ENCODE assay signal across 1 cellular context in genomic region chr1:72649974-72650373, GRCh38.
TF ChIP-seq lines count a peak whose summit lies in the region.

No MANE protein-coding gene starts in this region.

TF ChIP-seq in GM23338, 12 proteins besides CTCF, POLR2A, EP300 and RAD21 (continued from another document):
- TF ChIP-seq, protein P1, sequence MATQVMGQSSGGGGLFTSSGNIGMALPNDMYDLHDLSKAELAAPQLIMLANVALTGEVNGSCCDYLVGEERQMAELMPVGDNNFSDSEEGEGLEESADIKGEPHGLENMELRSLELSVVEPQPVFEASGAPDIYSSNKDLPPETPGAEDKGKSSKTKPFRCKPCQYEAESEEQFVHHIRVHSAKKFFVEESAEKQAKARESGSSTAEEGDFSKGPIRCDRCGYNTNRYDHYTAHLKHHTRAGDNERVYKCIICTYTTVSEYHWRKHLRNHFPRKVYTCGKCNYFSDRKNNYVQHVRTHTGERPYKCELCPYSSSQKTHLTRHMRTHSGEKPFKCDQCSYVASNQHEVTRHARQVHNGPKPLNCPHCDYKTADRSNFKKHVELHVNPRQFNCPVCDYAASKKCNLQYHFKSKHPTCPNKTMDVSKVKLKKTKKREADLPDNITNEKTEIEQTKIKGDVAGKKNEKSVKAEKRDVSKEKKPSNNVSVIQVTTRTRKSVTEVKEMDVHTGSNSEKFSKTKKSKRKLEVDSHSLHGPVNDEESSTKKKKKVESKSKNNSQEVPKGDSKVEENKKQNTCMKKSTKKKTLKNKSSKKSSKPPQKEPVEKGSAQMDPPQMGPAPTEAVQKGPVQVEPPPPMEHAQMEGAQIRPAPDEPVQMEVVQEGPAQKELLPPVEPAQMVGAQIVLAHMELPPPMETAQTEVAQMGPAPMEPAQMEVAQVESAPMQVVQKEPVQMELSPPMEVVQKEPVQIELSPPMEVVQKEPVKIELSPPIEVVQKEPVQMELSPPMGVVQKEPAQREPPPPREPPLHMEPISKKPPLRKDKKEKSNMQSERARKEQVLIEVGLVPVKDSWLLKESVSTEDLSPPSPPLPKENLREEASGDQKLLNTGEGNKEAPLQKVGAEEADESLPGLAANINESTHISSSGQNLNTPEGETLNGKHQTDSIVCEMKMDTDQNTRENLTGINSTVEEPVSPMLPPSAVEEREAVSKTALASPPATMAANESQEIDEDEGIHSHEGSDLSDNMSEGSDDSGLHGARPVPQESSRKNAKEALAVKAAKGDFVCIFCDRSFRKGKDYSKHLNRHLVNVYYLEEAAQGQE (IDR thresholded peaks at IDR 0.05; ENCODE audit: unreplicated experiment) = no peak
- TF ChIP-seq JUNB (IDR thresholded peaks at IDR 0.05; ENCODE audit: unreplicated experiment) (no peak), ZNF331 (CRISPR knock-in tag; IDR thresholded peaks at IDR 0.05; ENCODE audit: low read depth) (no peak), STAT1 (IDR thresholded peaks at IDR 0.05; ENCODE audit: unreplicated experiment) (no peak)
